Comparison of ENCODE assay signal across 1 cellular context in genomic region chr20:10306440-10307358, GRCh38.
TF ChIP-seq lines count a peak whose summit lies in the region.

No MANE protein-coding gene starts in this region.

TF ChIP-seq in HepG2, 621 proteins besides CTCF, POLR2A, EP300 and RAD21 (continued from another document):
- TF ChIP-seq TEF (CRISPR knock-in tag; IDR thresholded peaks at IDR 0.05) (no peak), MXD4 (CRISPR knock-in tag; IDR thresholded peaks at IDR 0.05) (no peak), ATAD3A (CRISPR knock-in tag; IDR thresholded peaks at IDR 0.05) (no peak), IRX3 (CRISPR knock-in tag; IDR thresholded peaks at IDR 0.05; ENCODE audit: borderline replicate concordance, low read depth) (no peak), MIXL1 (CRISPR knock-in tag; IDR thresholded peaks at IDR 0.05) (no peak), XBP1 (CRISPR knock-in tag; IDR thresholded peaks at IDR 0.05) (no peak)
- TF ChIP-seq, protein P1, sequence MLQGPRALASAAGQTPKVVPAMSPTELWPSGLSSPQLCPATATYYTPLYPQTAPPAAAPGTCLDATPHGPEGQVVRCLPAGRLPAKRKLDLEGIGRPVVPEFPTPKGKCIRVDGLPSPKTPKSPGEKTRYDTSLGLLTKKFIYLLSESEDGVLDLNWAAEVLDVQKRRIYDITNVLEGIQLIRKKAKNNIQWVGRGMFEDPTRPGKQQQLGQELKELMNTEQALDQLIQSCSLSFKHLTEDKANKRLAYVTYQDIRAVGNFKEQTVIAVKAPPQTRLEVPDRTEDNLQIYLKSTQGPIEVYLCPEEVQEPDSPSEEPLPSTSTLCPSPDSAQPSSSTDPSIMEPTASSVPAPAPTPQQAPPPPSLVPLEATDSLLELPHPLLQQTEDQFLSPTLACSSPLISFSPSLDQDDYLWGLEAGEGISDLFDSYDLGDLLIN (CRISPR knock-in tag; IDR thresholded peaks at IDR 0.05; ENCODE audit: borderline replicate concordance) = no peak
- TF ChIP-seq, protein P2, sequence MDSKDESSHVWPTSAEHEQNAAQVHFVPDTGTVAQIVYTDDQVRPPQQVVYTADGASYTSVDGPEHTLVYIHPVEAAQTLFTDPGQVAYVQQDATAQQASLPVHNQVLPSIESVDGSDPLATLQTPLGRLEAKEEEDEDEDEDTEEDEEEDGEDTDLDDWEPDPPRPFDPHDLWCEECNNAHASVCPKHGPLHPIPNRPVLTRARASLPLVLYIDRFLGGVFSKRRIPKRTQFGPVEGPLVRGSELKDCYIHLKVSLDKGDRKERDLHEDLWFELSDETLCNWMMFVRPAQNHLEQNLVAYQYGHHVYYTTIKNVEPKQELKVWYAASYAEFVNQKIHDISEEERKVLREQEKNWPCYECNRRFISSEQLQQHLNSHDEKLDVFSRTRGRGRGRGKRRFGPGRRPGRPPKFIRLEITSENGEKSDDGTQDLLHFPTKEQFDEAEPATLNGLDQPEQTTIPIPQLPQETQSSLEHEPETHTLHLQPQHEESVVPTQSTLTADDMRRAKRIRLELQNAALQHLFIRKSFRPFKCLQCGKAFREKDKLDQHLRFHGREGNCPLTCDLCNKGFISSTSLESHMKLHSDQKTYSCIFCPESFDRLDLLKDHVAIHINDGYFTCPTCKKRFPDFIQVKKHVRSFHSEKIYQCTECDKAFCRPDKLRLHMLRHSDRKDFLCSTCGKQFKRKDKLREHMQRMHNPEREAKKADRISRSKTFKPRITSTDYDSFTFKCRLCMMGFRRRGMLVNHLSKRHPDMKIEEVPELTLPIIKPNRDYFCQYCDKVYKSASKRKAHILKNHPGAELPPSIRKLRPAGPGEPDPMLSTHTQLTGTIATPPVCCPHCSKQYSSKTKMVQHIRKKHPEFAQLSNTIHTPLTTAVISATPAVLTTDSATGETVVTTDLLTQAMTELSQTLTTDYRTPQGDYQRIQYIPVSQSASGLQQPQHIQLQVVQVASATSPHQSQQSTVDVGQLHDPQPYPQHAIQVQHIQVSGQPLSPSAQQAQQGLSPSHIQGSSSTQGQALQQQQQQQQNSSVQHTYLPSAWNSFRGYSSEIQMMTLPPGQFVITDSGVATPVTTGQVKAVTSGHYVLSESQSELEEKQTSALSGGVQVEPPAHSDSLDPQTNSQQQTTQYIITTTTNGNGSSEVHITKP (CRISPR knock-in tag; IDR thresholded peaks at IDR 0.05; ENCODE audit: low read depth) = no peak
